ENCODE assay signal across 1 cellular context in genomic region chr5:191949-192690, GRCh38.
TF ChIP-seq lines count a peak whose summit lies in the region.

No MANE protein-coding gene starts in this region.

TF ChIP-seq in GM12878, 131 proteins besides CTCF, POLR2A, EP300 and RAD21:
- TF ChIP-seq ZZZ3 (IDR thresholded peaks at IDR 0.05; ENCODE audit: control insufficient read depth, insufficient read length, low read depth) (no peak), GATAD2B (conservative IDR thresholded peaks at IDR 0.05; ENCODE audit: low read depth) (no peak; the same call in 1 of the 2 replicates), RCOR1 (conservative IDR thresholded peaks at IDR 0.05; ENCODE audit: low read depth, low read length) (no peak), SP1 (IDR thresholded peaks at IDR 0.05; ENCODE audit: low read depth, low read length) (no peak), ZNF622 (IDR thresholded peaks at IDR 0.05) (no peak), ZNF687 (IDR thresholded peaks at IDR 0.05) (no peak), ZBED1 (IDR thresholded peaks at IDR 0.05; ENCODE audit: borderline replicate concordance) (no peak), PAX5 (IDR thresholded peaks at IDR 0.05; ENCODE audit: borderline replicate concordance, low read depth, low read length) (no peak), SMAD1 (IDR thresholded peaks at IDR 0.05; ENCODE audit: low read depth, partially characterized antibody) (no peak), CBX5 (IDR thresholded peaks at IDR 0.05; ENCODE audit: low read depth) (no peak), CREM (IDR thresholded peaks at IDR 0.05; ENCODE audit: low read depth) (no peak), TCF7 (IDR thresholded peaks at IDR 0.05; ENCODE audit: borderline replicate concordance) (no peak), KDM1A (IDR thresholded peaks at IDR 0.05; ENCODE audit: borderline replicate concordance) (no peak), NFYA (IDR thresholded peaks at IDR 0.05; ENCODE audit: borderline replicate concordance, low read depth, low read length) (no peak), FOXK2 (IDR thresholded peaks at IDR 0.05) (no peak), SMC3 (IDR thresholded peaks at IDR 0.05; ENCODE audit: borderline replicate concordance, low read length) (no peak), GABPA (IDR thresholded peaks at IDR 0.05; ENCODE audit: low read depth) (no peak), TCF12 (IDR thresholded peaks at IDR 0.05; ENCODE audit: low read depth, low read length) (no peak), STAT3 (IDR thresholded peaks at IDR 0.05; ENCODE audit: low read depth, low read length) (no peak)
